In the genomic region with DNA sequence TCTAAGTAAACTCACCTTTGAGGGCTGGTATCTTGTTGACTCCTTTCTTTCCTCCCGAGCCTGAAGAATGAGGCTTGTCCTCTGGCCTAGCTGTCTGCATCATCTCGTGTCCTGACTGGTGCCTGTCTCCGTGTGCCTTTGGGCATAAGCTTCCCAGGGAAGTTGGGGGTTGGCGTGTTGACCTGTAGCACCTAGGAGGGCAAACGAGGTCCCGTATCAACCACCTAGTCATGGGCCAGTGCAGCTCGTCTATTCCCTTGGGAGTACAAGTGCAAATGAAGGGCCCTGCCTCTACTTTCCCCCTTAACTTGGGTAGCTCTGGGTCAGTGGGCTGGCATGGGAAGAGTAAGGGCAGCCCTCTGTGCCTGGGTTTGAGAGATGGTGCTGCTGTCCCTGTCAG, we compare ENCODE assay signal across 20 cellular contexts. TPM values are rescaled to one million over a fixed set of nuclear protein-coding genes. Genes with fewer than 3 reads are reported as not detected.
DNase-seq lines count a peak whose midpoint lies in the region; ATAC-seq, FAIRE-seq and TF ChIP-seq lines count a peak whose summit lies in the region.
"Had no signal": no experiment of that assay in that cellular context is flagged by ENCODE, and none has a peak within 500 bp of the region (broad histone marks: within the 10 kb centered on the region; RNA-seq: fewer than 3 reads in every experiment).

No MANE protein-coding gene starts in this region.

- H3K27ac ChIP-seq in Karpas-422 (ENCODE audit: low read length) (0 out of 2 replicates have a peak overlapping the region, but pooled peaks have one; percentile 8), GM12878 (ENCODE audit: control insufficient read depth, insufficient read depth) (no peak overlapping the region), testis (no peak overlapping the region)
- H3K27ac ChIP-seq: esophagus muscularis mucosa had no signal

- no peak for TF ChIP-seq POLR2A in GM12878 (IDR thresholded peaks at IDR 0.05; ENCODE audit: low read depth, low read length)
- TF ChIP-seq POLR2A in testis (IDR thresholded peaks at IDR 0.05), result no peak
- no peak for TF ChIP-seq POLR2A in GM18505 (IDR thresholded peaks at IDR 0.05; ENCODE audit: borderline replicate concordance, extremely low read depth, insufficient read depth, insufficient read length)

- H3K27me3 ChIP-seq in Karpas-422 (ENCODE audit: low read length) (no peaks in the 10 kb centered on the region), GM12878 (replicated peaks in 1 of 2; ENCODE audit: control insufficient read depth in 2 of 2, insufficient read depth in 2 of 2, low read length in 1 of 2) (no peaks in the 10 kb centered on the region), testis (no peaks in the 10 kb centered on the region)
- H3K27me3 ChIP-seq: esophagus muscularis mucosa, stomach had no signal

- no peak overlapping the region for H3K4me3 ChIP-seq in Karpas-422 (ENCODE audit: low read length)
- H3K4me3 ChIP-seq in GM12878, result no peak overlapping the region
- no peak overlapping the region for H3K4me3 ChIP-seq in testis
- H3K4me3 ChIP-seq: esophagus muscularis mucosa, stomach had no signal

- TF ChIP-seq EP300 in GM12878 (IDR thresholded peaks at IDR 0.05; ENCODE audit: borderline replicate concordance in 1 of 2, control insufficient read depth in 1 of 2, low read depth in 2 of 2, low read length in 2 of 2), result no peak

- peak overlapping the region; percentile 30 for H3K4me2 ChIP-seq in Karpas-422 (ENCODE audit: low read depth, low read length, poor library complexity, severe bottlenecking)
- no peak overlapping the region for H3K4me2 ChIP-seq in GM12878 (ENCODE audit: control insufficient read depth, insufficient read depth)
- H3K4me2 ChIP-seq: SK-N-SH had no signal

- H3K79me2 ChIP-seq in Karpas-422 (ENCODE audit: low read length) (peaks cover 77% of the 10 kb centered on the region), GM12878 (ENCODE audit: control insufficient read depth, insufficient read depth, low read length) (peaks cover 9% of the 10 kb centered on the region)

- intact Hi-C loops in activated naive CD4-positive, alpha-beta T cell treated with anti-CD3 and anti-CD28 coated beads for 36 hours (cut with micrococcal nuclease), result no loop called here
- intact Hi-C loops in GM12878 (cut with micrococcal nuclease; ENCODE audit: unreplicated experiment), result loop anchor here (5.0 kb wide), 1 partner anchor 1062 kb away; the partner anchor contains the start of gene MAPKAPK3
- intact Hi-C loops in testis (cut with DNase I; ENCODE audit: low total_unique reads), result no loop called here

- POLR2A ChIA-PET in GM12878 (lab: Charles Lee), result interaction anchor here (1.0 to 1.1 kb wide), 2 partner anchors 8 to 180 kb away, joined by 3 to 5 read pairs; partner anchors contain the start of gene DCAF1

- H2AFZ ChIP-seq in Karpas-422 (ENCODE audit: low read length) (no peak overlapping the region), GM12878 (ENCODE audit: control insufficient read depth, low read depth, low read length) (no peak overlapping the region)

- TF ChIP-seq CTCF in GM12878 (IDR thresholded peaks at IDR 0.05 in 2 of 3, conservative IDR thresholded peaks at IDR 0.05 in 1 of 3; ENCODE audit: control insufficient read depth in 2 of 3, extremely low read depth in 1 of 3, insufficient read depth in 1 of 3, low read depth in 3 of 3, low read length in 3 of 3) (no peak), testis (IDR thresholded peaks at IDR 0.05) (no peak)

- no peaks in the 10 kb centered on the region for H3K9me2 ChIP-seq in Karpas-422 (replicated peaks; ENCODE audit: insufficient read depth, low read length)
- H3K9me2 ChIP-seq: SK-N-SH had no signal

- no peak for DNase-seq in activated naive CD4-positive, alpha-beta T cell treated with anti-CD3 and anti-CD28 coated beads for 36 hours
- no peak for DNase-seq in activated naive CD4-positive, alpha-beta T cell treated with anti-CD3 and anti-CD28 coated beads, Interleukin-2, amount 50 U/mL, for 16 hours
- DNase-seq in Karpas-422, result peak; percentile 59
- DNase-seq in GM12878 (ENCODE audit: low read depth, low spot score), result no peak
- DNase-seq in stimulated activated effector memory CD8-positive, alpha-beta T cell treated with anti-CD3 and anti-CD28 coated beads, Interleukin-12 subunit alpha, Interleukin-12 subunit beta, amount 100 ng/mL, for 72 hours (ENCODE audit: low spot score in 2 of 2), result no peak
- no peak for DNase-seq in testis
- DNase-seq: activated CD4-positive, alpha-beta T cell treated with anti-CD3 and anti-CD28 coated beads, Interleukin-2, amount 50 U/mL, for 48 hours; activated gamma-delta T cell treated with Interleukin-2 at 50 U/mL for 16 hours; COR-L47; head of caudate nucleus; NCI-H1436 treated with DMSO at 0.1 percent for 48 hours; NCI-H82; SK-N-SH; stomach had no signal

- H3K9me3 ChIP-seq in Karpas-422 (ENCODE audit: low read length) (no peaks in the 10 kb centered on the region), GM12878 (replicated peaks; ENCODE audit: control insufficient read depth, insufficient read depth, low read length) (no peaks in the 10 kb centered on the region), testis (no peaks in the 10 kb centered on the region)
- H3K9me3 ChIP-seq: esophagus muscularis mucosa, SK-N-SH, stomach had no signal

- peaks cover 86% of the 10 kb centered on the region for H3K4me1 Mint-ChIP-seq in activated naive CD4-positive, alpha-beta T cell treated with anti-CD3 and anti-CD28 coated beads for 36 hours (ENCODE audit: low read depth)
- H3K4me1 Mint-ChIP-seq in stimulated activated effector memory CD8-positive, alpha-beta T cell treated with anti-CD3 and anti-CD28 coated beads, Interleukin-12 subunit alpha, Interleukin-12 subunit beta, amount 100 ng/mL, for 72 hours, result peaks cover 90% of the 10 kb centered on the region

- H3K36me3 Mint-ChIP-seq in activated naive CD4-positive, alpha-beta T cell treated with anti-CD3 and anti-CD28 coated beads for 36 hours (ENCODE audit: low read depth), result peaks cover 22% of the 10 kb centered on the region
- peaks cover 36% of the 10 kb centered on the region for H3K36me3 Mint-ChIP-seq in stimulated activated effector memory CD8-positive, alpha-beta T cell treated with anti-CD3 and anti-CD28 coated beads, Interleukin-12 subunit alpha, Interleukin-12 subunit beta, amount 100 ng/mL, for 72 hours

- H3K4me3 Mint-ChIP-seq in activated naive CD4-positive, alpha-beta T cell treated with anti-CD3 and anti-CD28 coated beads for 36 hours, result no peak overlapping the region
- H3K4me3 Mint-ChIP-seq in stimulated activated effector memory CD8-positive, alpha-beta T cell treated with anti-CD3 and anti-CD28 coated beads, Interleukin-12 subunit alpha, Interleukin-12 subunit beta, amount 100 ng/mL, for 72 hours, result no peak overlapping the region

- peaks cover 16% of the 10 kb centered on the region for H3K36me3 ChIP-seq in Karpas-422 (ENCODE audit: insufficient read depth, low read length)
- peaks cover 8 to 15% of the 10 kb centered on the region in 2 experiments for H3K36me3 ChIP-seq in GM12878 (ENCODE audit: control insufficient read depth in 2 of 2, insufficient read depth in 2 of 2, low read length in 1 of 2)
- H3K36me3 ChIP-seq in testis (ENCODE audit: low read depth, missing control alignments), result no peaks in the 10 kb centered on the region

- WGBS in GM12878 (ENCODE audit: insufficient coverage, insufficient replicate concordance, low lambda C conversion rate, missing lambda C conversion rate), result 7% methylated on average over 7 of the region's 7 CpGs
- WGBS in testis, 2 donors, result 76 to 79% methylated on average over 7 of the region's 7 CpGs

- BruUV-seq in GM12878 (replicated peaks; lab: Mats Ljungman, UMichigan), result no TSS peak

- SMC1A ChIA-PET in GM12878 (lab: Charles Lee; ENCODE audit: uncharacterized antibody, unreplicated experiment), result interaction anchor here (1.1 to 5.2 kb wide), 4 partner anchors 9 to 179 kb away, joined by 3 to 113 read pairs (median 48); partner anchors contain the start of genes DCAF1 and TEX264

- no peak for ATAC-seq in GM12878
- ATAC-seq in stimulated activated effector memory CD8-positive, alpha-beta T cell treated with anti-CD3 and anti-CD28 coated beads, Interleukin-12 subunit alpha, Interleukin-12 subunit beta, amount 100 ng/mL, for 72 hours, result no peak
- ATAC-seq in GM18505 (IDR thresholded peaks at IDR 0.05; ENCODE audit: unreplicated experiment), result no peak
- ATAC-seq in HG03039 (IDR thresholded peaks at IDR 0.05; ENCODE audit: unreplicated experiment), result no peak
- ATAC-seq: Panc1 had no signal

- H3K27me3 Mint-ChIP-seq in activated naive CD4-positive, alpha-beta T cell treated with anti-CD3 and anti-CD28 coated beads for 36 hours (ENCODE audit: low read depth), result no peaks in the 10 kb centered on the region

- no peak for TF ChIP-seq RAD21 in GM12878 (IDR thresholded peaks at IDR 0.05; ENCODE audit: insufficient read depth, low read depth, low read length)

- H3K9ac ChIP-seq in Karpas-422 (ENCODE audit: low read length), result peak overlapping the region; percentile 23
- no peak overlapping the region for H3K9ac ChIP-seq in GM12878 (ENCODE audit: control insufficient read depth, insufficient read depth, low read length)
- H3K9ac ChIP-seq: SK-N-SH had no signal

- H3K4me1 ChIP-seq in Karpas-422 (ENCODE audit: low read length) (peaks cover 61% of the 10 kb centered on the region), GM12878 (ENCODE audit: control insufficient read depth, insufficient read depth, low read length) (peaks cover 22% of the 10 kb centered on the region), testis (peaks cover 21% of the 10 kb centered on the region)

- CTCF ChIA-PET in activated naive CD4-positive, alpha-beta T cell treated with anti-CD3 and anti-CD28 coated beads for 36 hours (lab: Charles Lee), result interaction anchor here (0.5 to 7.9 kb wide), 4 partner anchors 10 to 197 kb away, joined by 3 to 136 read pairs (median 35); partner anchors contain the start of genes DCAF1 and TEX264
- CTCF ChIA-PET in GM12878 (lab: Yijun Ruan, JAX), result interaction anchor here (0.7 to 11.7 kb wide), 5 partner anchors 9 to 1064 kb away, joined by 3 to 243 read pairs (median 84); partner anchors contain the start of genes DCAF1 and TEX264

- peak overlapping the region; percentile 59 for H3K27ac Mint-ChIP-seq in activated naive CD4-positive, alpha-beta T cell treated with anti-CD3 and anti-CD28 coated beads for 36 hours
- peak overlapping the region; percentile 93 for H3K27ac Mint-ChIP-seq in stimulated activated effector memory CD8-positive, alpha-beta T cell treated with anti-CD3 and anti-CD28 coated beads, Interleukin-12 subunit alpha, Interleukin-12 subunit beta, amount 100 ng/mL, for 72 hours

- FAIRE-seq in GM12878 (lab: Jason Lieb, UNC), result no peak
- FAIRE-seq: TTC549, urothelium cell line had no signal

- in situ Hi-C loops in GM12878 (cut with MboI), result loop anchor here (5.0 to 25.0 kb wide), 3 partner anchors 177 to 1067 kb away; partner anchors contain the start of genes CISH, DCAF1, MANF and MAPKAPK3

- peaks cover 22% of the 10 kb centered on the region; the same call in 1 of the 2 replicates for H4K20me1 ChIP-seq in Karpas-422 (ENCODE audit: insufficient read depth, low read depth, low read length)
- no peaks in the 10 kb centered on the region for H4K20me1 ChIP-seq in GM12878 (ENCODE audit: control insufficient read depth, insufficient read depth)

- no peaks in the 10 kb centered on the region for H3K9me3 Mint-ChIP-seq in activated naive CD4-positive, alpha-beta T cell treated with anti-CD3 and anti-CD28 coated beads for 36 hours
- H3K9me3 Mint-ChIP-seq in stimulated activated effector memory CD8-positive, alpha-beta T cell treated with anti-CD3 and anti-CD28 coated beads, Interleukin-12 subunit alpha, Interleukin-12 subunit beta, amount 100 ng/mL, for 72 hours, result no peaks in the 10 kb centered on the region

- RAD21 ChIA-PET in GM12878 (lab: Charles Lee; ENCODE audit: unreplicated experiment), result interaction anchor here (1.0 to 6.4 kb wide), 2 partner anchors 10 to 178 kb away, joined by 3 to 182 read pairs; partner anchors contain the start of gene DCAF1

RNA-seq across cellular contexts. Expression of gene TEX264, which starts 8.7 kb away (rescaled TPM):
- total RNA-seq in activated naive CD4-positive, alpha-beta T cell treated with anti-CD3 and anti-CD28 coated beads for 36 hours, result 10 to 100 TPM; 23.7 to 26.6 TPM
- 63.0 and 96.6 TPM in 2 replicates for total RNA-seq in Karpas-422 (2014; rRNA removed; shearing (Covaris generic); ENCODE audit: low replicate concordance)
- 31.2 and 34.5 TPM in 2 replicates for total RNA-seq in GM12878 (2013; cell fraction: nucleolus; rRNA removed)
- total RNA-seq in GM12878 (2014; rRNA removed) (52.4 and 63.0 TPM in 2 replicates), GM12878 (2014; rRNA removed; fragmentation: Illumina TruSeq; extraction: Trizol) (35.4 and 35.5 TPM in 2 replicates), GM12878 (2021) (41.8 and 45.2 TPM in 2 replicates), testis (100 to 1,000 TPM; 241 to 251 TPM)
- 25.3 TPM for polyA plus RNA-seq in GM12878 (2011; ENCODE audit: low read depth)
- polyA plus RNA-seq in GM12878 (2011; rRNA removed) (38.5 and 56.3 TPM in 2 replicates), GM12878 (2014; fragmentation: Illumina TruSeq; extraction: Trizol) (42.8 and 50.7 TPM in 2 replicates), GM12878 (2014; fragmentation: Nextera tagmentation; extraction: Ambion mirVana) (10 to 100 TPM in 1 of 2 experiments, 1 to 10 TPM in 1; 3.6 to 15.3 TPM), GM12878 (2014; rRNA removed) (51.1 and 55.9 TPM in 2 replicates), GM12878 (2016; fragmentation: Nextera tagmentation; extraction: Ambion mirVana) (10 to 100 TPM; 54.2 to 60.7 TPM), testis (ENCODE audit: insufficient read depth, low read depth, low replicate concordance) (252 TPM)
- polyA plus RNA-seq in GM12878 (2011; cell fraction: cytosol; rRNA removed), result 124 and 128 TPM in 2 replicates
- polyA plus RNA-seq in GM12878 (2011; cell fraction: nucleus; rRNA removed), result 75.1 and 89.2 TPM in 2 replicates
- polyA plus RNA-seq in GM12878 (2012), result 32.6 and 34.4 TPM in 2 replicates
- 78.0 and 92.1 TPM in 2 replicates for polyA minus RNA-seq in GM12878 (2011; rRNA and poly(A)+ RNA removed)
- polyA minus RNA-seq in GM12878 (2011; cell fraction: cytosol; rRNA and poly(A)+ RNA removed), result 23.7 and 24.6 TPM in 2 replicates
- polyA minus RNA-seq in GM12878 (2011; cell fraction: nucleus; rRNA and poly(A)+ RNA removed), result 22.6 and 31.5 TPM in 2 replicates

RNA-seq across cellular contexts. Expression of gene GRM2, which starts 27.1 kb away (rescaled TPM):
- total RNA-seq in activated naive CD4-positive, alpha-beta T cell treated with anti-CD3 and anti-CD28 coated beads for 36 hours, result under 1 TPM in 1 of 2 experiments, not detected in 1; 0.07 TPM
- total RNA-seq in Karpas-422 (2014; rRNA removed; shearing (Covaris generic); ENCODE audit: low replicate concordance), result 0.19 and 1.1 TPM in 2 replicates
- total RNA-seq in GM12878 (2013; cell fraction: nucleolus; rRNA removed), result 0.35 and 0.47 TPM in 2 replicates
- 0.06 TPM in 1 of 2 replicates, not detected in the other for total RNA-seq in GM12878 (2014; rRNA removed)
- total RNA-seq in GM12878 (2014; rRNA removed; fragmentation: Illumina TruSeq; extraction: Trizol), result not detected in 2 replicates
- 0.05 TPM in 1 of 2 replicates, not detected in the other for total RNA-seq in GM12878 (2021)
- polyA plus RNA-seq in GM12878 (2011; ENCODE audit: low read depth), result not detected
- 0.07 TPM in 1 of 2 replicates, not detected in the other for polyA plus RNA-seq in GM12878 (2011; rRNA removed)
- 0.03 TPM in 1 of 2 replicates, not detected in the other for polyA plus RNA-seq in GM12878 (2011; cell fraction: cytosol; rRNA removed)
- 0.12 and 0.24 TPM in 2 replicates for polyA plus RNA-seq in GM12878 (2011; cell fraction: nucleus; rRNA removed)
- polyA plus RNA-seq in GM12878 (2012), result 0.07 TPM in 2 replicates
- 0.01 TPM in 1 of 2 replicates, not detected in the other for polyA plus RNA-seq in GM12878 (2014; fragmentation: Illumina TruSeq; extraction: Trizol)
- not detected for polyA plus RNA-seq in GM12878 (2014; fragmentation: Nextera tagmentation; extraction: Ambion mirVana)
- polyA plus RNA-seq in GM12878 (2014; rRNA removed), result 0.04 and 0.14 TPM in 2 replicates
- not detected for polyA plus RNA-seq in GM12878 (2016; fragmentation: Nextera tagmentation; extraction: Ambion mirVana)
- polyA minus RNA-seq in GM12878 (2011; rRNA and poly(A)+ RNA removed), result 0.07 and 0.26 TPM in 2 replicates
- not detected in 2 replicates for polyA minus RNA-seq in GM12878 (2011; cell fraction: cytosol; rRNA and poly(A)+ RNA removed)
- 0.24 and 0.48 TPM in 2 replicates for polyA minus RNA-seq in GM12878 (2011; cell fraction: nucleus; rRNA and poly(A)+ RNA removed)
- total RNA-seq in testis, result 10 to 100 TPM; 16.9 to 34.7 TPM
- polyA plus RNA-seq in testis (ENCODE audit: insufficient read depth, low read depth, low replicate concordance), result 10.7 TPM
